In genomic region chr11:46930089-46930488, GRCh38 we compare ENCODE assay signal across 10 cellular contexts. TPM values are rescaled to one million over a fixed set of nuclear protein-coding genes. Genes with fewer than 3 reads are reported as not detected.
A peak's percentile ranks its signal among the peaks of the same experiment; 100 is the strongest.
DNase-seq lines count a peak whose midpoint lies in the region; ATAC-seq, FAIRE-seq and TF ChIP-seq lines count a peak whose summit lies in the region.
"Had no signal": no experiment of that assay in that cellular context is flagged by ENCODE, and none has a peak within 500 bp of the region (broad histone marks: within the 10 kb centered on the region; RNA-seq: fewer than 3 reads in every experiment).

No MANE protein-coding gene starts in this region.

- H3K27me3 ChIP-seq in ACC112 (ENCODE audit: insufficient read depth, low read length), result no peaks in the 10 kb centered on the region
- H3K27me3 ChIP-seq in RWPE2 (ENCODE audit: insufficient read depth, poor library complexity, severe bottlenecking), result no peaks in the 10 kb centered on the region
- peaks cover 0 to 4% of the 10 kb centered on the region in 2 donors for H3K27me3 ChIP-seq in tibial nerve

- H3K27ac ChIP-seq in ACC112 (ENCODE audit: low read depth, low read length) (peak overlapping the region; percentile 40; the same call in 1 of the 2 replicates), RWPE2 (ENCODE audit: poor library complexity, severe bottlenecking) (no peak overlapping the region), tibial nerve (no peak overlapping the region)

- TF ChIP-seq POLR2A in H54 (IDR thresholded peaks at IDR 0.05; ENCODE audit: low read depth, low read length) (no peak), tibial nerve (IDR thresholded peaks at IDR 0.05) (no peak)

- no peaks in the 10 kb centered on the region for H3K79me2 ChIP-seq in ACC112 (ENCODE audit: control insufficient read depth, insufficient read depth, low read length, unreplicated experiment)

- FAIRE-seq in H54 (lab: Jason Lieb, UNC), result peak; percentile 23

- ATAC-seq in RWPE2 (ENCODE audit: low read depth) (peak; percentile 61; the same call in 2 of the 3 replicates), HG03095 (IDR thresholded peaks at IDR 0.05; ENCODE audit: unreplicated experiment) (no peak), HG02981 (IDR thresholded peaks at IDR 0.05; ENCODE audit: unreplicated experiment) (no peak)

- H2AFZ ChIP-seq in ACC112 (ENCODE audit: low read length, unreplicated experiment), result peak overlapping the region; percentile 19

- 87 to 88% methylated on average over 1 of the region's 1 CpG for WGBS in tibial nerve, 2 donors

- H3K4me3 ChIP-seq in ACC112 (ENCODE audit: low read depth, low read length), result no peak overlapping the region
- H3K4me3 ChIP-seq in RWPE2 (ENCODE audit: severe bottlenecking), result no peak overlapping the region
- no peak overlapping the region for H3K4me3 ChIP-seq in tibial nerve

- H3K4me1 ChIP-seq in ACC112 (ENCODE audit: control insufficient read depth, insufficient read depth, low read length, unreplicated experiment) (peaks cover 7% of the 10 kb centered on the region), RWPE2 (ENCODE audit: insufficient read depth, poor library complexity, severe bottlenecking) (peaks cover 8% of the 10 kb centered on the region), tibial nerve (no peaks in the 10 kb centered on the region)

- TF ChIP-seq EP300 in tibial nerve (IDR thresholded peaks at IDR 0.05), result no peak

- TF ChIP-seq CTCF in RWPE2 (IDR thresholded peaks at IDR 0.05; ENCODE audit: poor library complexity, severe bottlenecking) (no peak), tibial nerve (IDR thresholded peaks at IDR 0.05) (no peak)

- no peak for DNase-seq in H54 (ENCODE audit: insufficient read length, low spot score)
- no peak for DNase-seq in RWPE2 (ENCODE audit: low spot score)
- DNase-seq in glomerular visceral epithelial cell (ENCODE audit: extremely low spot score), result peak; percentile 87
- DNase-seq in tibial nerve (ENCODE audit: low spot score in 2 of 2), result no peak
- DNase-seq in AG08396 (ENCODE audit: low spot score), result no peak
- DNase-seq: naive thymus-derived CD8-positive, alpha-beta T cell; NCI-H748 treated with DMSO at 0.1 percent for 48 hours had no signal

- H3K36me3 ChIP-seq in ACC112 (ENCODE audit: insufficient read depth, low read length), result no peaks in the 10 kb centered on the region
- no peaks in the 10 kb centered on the region for H3K36me3 ChIP-seq in RWPE2 (ENCODE audit: low read depth)
- no peaks in the 10 kb centered on the region for H3K36me3 ChIP-seq in tibial nerve

- H3K9me3 ChIP-seq in RWPE2 (ENCODE audit: severe bottlenecking), result no peaks in the 10 kb centered on the region
- H3K9me3 ChIP-seq in tibial nerve, result no peaks in the 10 kb centered on the region

RNA-seq across cellular contexts. Expression of gene CSTPP1, which starts 6.5 kb away (rescaled TPM):
- 10 to 100 TPM; 35.3 to 51.9 (median 39.7) TPM for total RNA-seq in tibial nerve

RNA-seq across cellular contexts. Expression of gene LRP4, which starts 11.7 kb away (rescaled TPM):
- total RNA-seq in tibial nerve, result 100 to 1,000 TPM in 1 of 4 donors, 10 to 100 TPM in 3; 24.3 to 105 (median 52.9) TPM
- total RNA-seq: naive thymus-derived CD8-positive, alpha-beta T cell had no signal
